ENCODE assay signal across 9 cellular contexts in the genomic region with DNA sequence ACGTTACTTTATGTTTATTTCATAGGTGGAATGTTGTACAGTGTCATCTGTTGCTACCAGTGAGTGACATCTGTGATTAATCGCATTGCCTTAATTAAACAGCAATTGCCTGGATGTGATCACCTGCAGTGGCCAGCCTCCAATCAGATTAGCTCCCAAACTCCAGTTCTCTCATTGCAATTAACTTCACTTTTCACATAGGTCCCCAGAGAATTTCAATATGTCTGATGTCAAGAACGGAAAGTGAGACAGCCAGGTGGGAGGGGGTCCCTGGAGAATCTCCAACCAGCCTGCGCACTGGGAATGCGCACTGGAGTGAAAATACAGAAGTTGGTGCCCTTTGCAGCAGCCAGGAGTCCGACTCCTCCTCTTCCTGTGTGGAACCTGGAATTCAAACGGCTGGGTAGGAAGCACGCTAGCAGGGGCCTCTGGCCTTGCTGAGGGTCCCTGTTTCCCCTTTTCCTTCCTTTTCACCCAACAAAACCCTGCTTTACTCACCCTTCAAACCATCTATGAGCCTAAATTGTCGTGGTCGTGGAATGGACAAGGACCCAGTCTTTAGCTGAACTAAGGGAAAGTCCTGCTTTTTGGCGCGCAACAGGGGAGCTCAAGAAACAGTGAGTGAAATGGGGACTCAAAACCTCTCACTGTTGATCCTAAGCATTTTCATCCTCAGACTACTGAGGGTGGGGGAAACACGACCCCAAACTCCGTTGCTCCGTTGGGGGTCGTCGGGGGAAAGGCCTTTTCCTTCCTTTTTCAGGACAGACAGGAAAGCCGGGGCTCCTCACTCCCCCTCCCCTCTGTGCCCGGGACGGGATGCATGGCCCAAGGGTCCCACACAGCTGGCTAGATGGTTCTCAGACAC.
DNase-seq lines count a peak whose midpoint lies in the region; ATAC-seq and TF ChIP-seq lines count a peak whose summit lies in the region.
"Had no signal": no experiment of that assay in that cellular context is flagged by ENCODE, and none has a peak within 500 bp of the region (broad histone marks: within the 10 kb centered on the region; RNA-seq: fewer than 3 reads in every experiment).

No MANE protein-coding gene starts in this region.

- in situ Hi-C loops in IMR-90 (cut with MboI; ENCODE audit: low sequenced_read_pairs): no loop called here

- H4K8ac ChIP-seq in IMR-90 (ENCODE audit: low read depth in 2 of 2, low read length in 2 of 2): peak overlapping the region; percentile 73 to 95; a peak in 3 of 4 replicates
- peak overlapping the region; percentile 73 for H4K8ac ChIP-seq in trophoblast cell (ENCODE audit: low read depth, low read length)

- H2BK120ac ChIP-seq in IMR-90 (ENCODE audit: low read depth, low read length) (peak overlapping the region; percentile 56), trophoblast cell (ENCODE audit: insufficient read depth, low read length, poor library complexity) (peak overlapping the region; percentile 25)

- no CpG with 5 or more reads among the region's 20 CpGs for WGBS in IMR-90 (ENCODE audit: extremely low coverage in 2 of 2, insufficient read length in 1 of 2), 2 experiments
- no CpG with 5 or more reads among the region's 20 CpGs for WGBS in trophoblast cell (ENCODE audit: extremely low coverage, insufficient coverage, insufficient read length)

- H2AK5ac ChIP-seq in IMR-90 (ENCODE audit: low read depth, low read length) (no peak overlapping the region), trophoblast cell (ENCODE audit: low read length) (no peak overlapping the region)

- H3K4ac ChIP-seq in IMR-90 (ENCODE audit: low read depth, low read length): peak overlapping the region; percentile 77
- H3K4ac ChIP-seq in trophoblast cell (ENCODE audit: low read depth, low read length): peak overlapping the region; percentile 3

- dilution Hi-C loops in IMR-90 (cut with HindIII; ENCODE audit: low sequenced_read_pairs, unreplicated experiment): no loop called here

- peak overlapping the region; percentile 67; the same call in 1 of the 2 replicates for H4K5ac ChIP-seq in IMR-90 (ENCODE audit: low read depth, low read length)

- H2AFZ ChIP-seq in IMR-90 (replicated peaks; ENCODE audit: low read length, poor library complexity): peak overlapping the region; percentile 91
- peak overlapping the region; percentile 94 for H2AFZ ChIP-seq in trophoblast cell (ENCODE audit: insufficient read depth, low read length, poor library complexity)

- no peak for TF ChIP-seq POLR2A in IMR-90 (IDR thresholded peaks at IDR 0.05; ENCODE audit: low read depth, low read length)

- no peaks in the 10 kb centered on the region for H3K79me2 ChIP-seq in trophoblast cell (ENCODE audit: control insufficient read depth, insufficient read depth, low read length, poor library complexity)

- peak overlapping the region; percentile 93 for H3K4me2 ChIP-seq in IMR-90 (ENCODE audit: low read depth, low read length)
- H3K4me2 ChIP-seq in trophoblast cell (ENCODE audit: low read length): peak overlapping the region; percentile 86
- H3K4me2 ChIP-seq: KMS-11 had no signal

- H4K91ac ChIP-seq in IMR-90 (ENCODE audit: insufficient read depth, low read depth, low read length) (no peak overlapping the region; the same call in 1 of the 2 replicates), trophoblast cell (ENCODE audit: low read depth, low read length) (peak overlapping the region; percentile 28)

- no TSS peak for BruUV-seq in IMR-90 (replicated peaks; lab: Mats Ljungman, UMichigan)

- H3K36me3 ChIP-seq in IMR-90 (ENCODE audit: control insufficient read depth, insufficient read depth, low read length) (no peaks in the 10 kb centered on the region), trophoblast cell (ENCODE audit: control insufficient read depth in 1 of 2, insufficient read depth in 2 of 2, low read length in 2 of 2) (no peaks in the 10 kb centered on the region)

- H3K4me1 ChIP-seq in IMR-90 (ENCODE audit: control insufficient read depth, insufficient read depth, low read length): no peaks in the 10 kb centered on the region
- H3K4me1 ChIP-seq in trophoblast cell (ENCODE audit: control insufficient read depth in 1 of 2, insufficient read depth in 2 of 2, low read length in 2 of 2): no peaks in the 10 kb centered on the region

- H3K9ac ChIP-seq in IMR-90 (ENCODE audit: low read depth, low read length): peak overlapping the region; percentile 88
- H3K9ac ChIP-seq in trophoblast cell (ENCODE audit: low read length): peak overlapping the region; percentile 83
- H3K9ac ChIP-seq: KMS-11 had no signal

- H2BK20ac ChIP-seq in IMR-90 (ENCODE audit: low read depth, low read length): no peak overlapping the region

- no peak overlapping the region for H2BK12ac ChIP-seq in trophoblast cell (ENCODE audit: low read length)

- H3K4me3 ChIP-seq in GM12875 (ENCODE audit: low read depth, low read length): peak overlapping the region; percentile 34
- H3K4me3 ChIP-seq in IMR-90 (ENCODE audit: insufficient read depth, low read depth, low read length): peak overlapping the region; percentile 63
- H3K4me3 ChIP-seq in trophoblast cell (ENCODE audit: low read depth, low read length): peak overlapping the region; percentile 71

- H3K18ac ChIP-seq in IMR-90 (ENCODE audit: low read depth, low read length) (no peak overlapping the region), trophoblast cell (ENCODE audit: low read length) (peak overlapping the region; percentile 69)

- 0 out of 2 replicates have a peak overlapping the region, but pooled peaks have one; percentile 60 for H3K23ac ChIP-seq in IMR-90 (ENCODE audit: low read depth, low read length)
- H3K23ac ChIP-seq in trophoblast cell (ENCODE audit: low read length): no peak overlapping the region

- H3K27ac ChIP-seq in IMR-90 (ENCODE audit: insufficient read depth, low read length): peak overlapping the region; percentile 67; the same call in 1 of the 2 replicates
- H3K27ac ChIP-seq in trophoblast cell (ENCODE audit: low read depth, low read length): peak overlapping the region; percentile 51
- H3K27ac ChIP-seq: KMS-11 had no signal

- CTCF ChIA-PET in IMR-90 (lab: Yijun Ruan, JAX): interaction anchor here (0.7 kb wide), 1 partner anchor 242 kb away, joined by 3 read pairs; no protein-coding TSS in a partner anchor

- H3K79me1 ChIP-seq in IMR-90 (ENCODE audit: low read depth in 1 of 2, low read length in 2 of 2) (no peaks in the 10 kb centered on the region), trophoblast cell (ENCODE audit: low read length) (peaks cover 6% of the 10 kb centered on the region)

- peak; percentile 91 for ATAC-seq in IMR-90 (ENCODE audit: low read depth)

- no peak overlapping the region for H2BK15ac ChIP-seq in IMR-90 (ENCODE audit: low read depth, low read length)

- H3K56ac ChIP-seq in IMR-90 (ENCODE audit: extremely low read depth, insufficient read depth, low read length): peak overlapping the region; percentile 35; the same call in 1 of the 2 replicates

- H3K9me3 ChIP-seq in IMR-90 (ENCODE audit: control insufficient read depth, insufficient read depth, low read length): no peaks in the 10 kb centered on the region
- H3K9me3 ChIP-seq in trophoblast cell (ENCODE audit: insufficient read depth, low read depth, low read length): no peaks in the 10 kb centered on the region

- H2BK5ac ChIP-seq in IMR-90 (ENCODE audit: low read depth, low read length, poor library complexity, severe bottlenecking): peak overlapping the region; percentile 41
- H2BK5ac ChIP-seq in trophoblast cell (ENCODE audit: low read depth, low read length, poor library complexity): no peak overlapping the region

- TF ChIP-seq RAD21 in IMR-90 (IDR thresholded peaks at IDR 0.05; ENCODE audit: low read length): no peak

- H3K27me3 ChIP-seq in IMR-90 (ENCODE audit: control insufficient read depth, insufficient read depth, low read length) (no peaks in the 10 kb centered on the region), trophoblast cell (ENCODE audit: insufficient read depth, low read length) (no peaks in the 10 kb centered on the region)

- H4K20me1 ChIP-seq in IMR-90 (ENCODE audit: insufficient read depth, low read length): no peaks in the 10 kb centered on the region

- TF ChIP-seq CTCF in GM12875 (IDR thresholded peaks at IDR 0.05; ENCODE audit: borderline replicate concordance, insufficient read depth, low read depth, low read length) (no peak), IMR-90 (conservative IDR thresholded peaks at IDR 0.05; ENCODE audit: low read depth, low read length) (no peak)

- intact Hi-C loops in IMR-90 (cut with micrococcal nuclease): no loop called here

- DNase-seq in IMR-90 (peak; percentile 16), SKM-1 (lab: John Stamatoyannopoulos, UW; ENCODE audit: unreplicated experiment) (peak; percentile 34), glomerular visceral epithelial cell (ENCODE audit: extremely low spot score) (peak; percentile 70), trophoblast cell (no peak), GM19240 (ENCODE audit: insufficient read length, low spot score) (no peak), occipital lobe (lab: John Stamatoyannopoulos, UW) (no peak)
- no peak for DNase-seq in activated CD4-positive, alpha-beta T cell treated with anti-CD3 and anti-CD28 coated beads for 48 hours

- H3K9me1 ChIP-seq in IMR-90 (ENCODE audit: insufficient read depth, low read length): no peaks in the 10 kb centered on the region

- no peak overlapping the region for H4K12ac ChIP-seq in trophoblast cell (ENCODE audit: low read depth, low read length)

- POLR2A ChIA-PET in IMR-90 (lab: Charles Lee; ENCODE audit: unreplicated experiment): no interaction called here

- H3K14ac ChIP-seq in IMR-90 (replicated peaks; ENCODE audit: low read depth, low read length): peak overlapping the region; percentile 60
- peak overlapping the region; percentile 60 for H3K14ac ChIP-seq in trophoblast cell (ENCODE audit: low read length)

- H2AK9ac ChIP-seq in IMR-90 (replicated peaks; ENCODE audit: low read depth, low read length, poor library complexity): peak overlapping the region; percentile 21

TF ChIP-seq in IMR-90, 13 proteins besides CTCF, POLR2A, EP300 and RAD21:
- TF ChIP-seq NFE2L2 (IDR thresholded peaks at IDR 0.05; ENCODE audit: low read depth, low read length) (no peak), SMC3 (IDR thresholded peaks at IDR 0.05; ENCODE audit: low read depth, low read length) (no peak), FOS (IDR thresholded peaks at IDR 0.05; ENCODE audit: low read depth, low read length) (no peak), RFX5 (IDR thresholded peaks at IDR 0.05; ENCODE audit: low read depth, low read length) (no peak), CEBPB (IDR thresholded peaks at IDR 0.05; ENCODE audit: low read depth, low read length) (no peak), MAZ (IDR thresholded peaks at IDR 0.05; ENCODE audit: borderline replicate concordance, low read depth, low read length) (no peak), MXI1 (IDR thresholded peaks at IDR 0.05; ENCODE audit: borderline replicate concordance, low read depth, low read length) (no peak), RCOR1 (IDR thresholded peaks at IDR 0.05; ENCODE audit: insufficient replicate concordance, low read length) (no peak)

Comparison
In these comparisons a context has a peak if more than half of its experiments do, and no peak if none do; other contexts are left out.
1. DNase-seq: peak in IMR-90 (single experiment), SKM-1 (single experiment) and glomerular visceral epithelial cell (single experiment); none in trophoblast cell (0 of 2), GM19240 (single experiment), occipital lobe (single experiment) and activated CD4-positive, alpha-beta T cell treated with anti-CD3 and anti-CD28 coated beads for 48 hours (single experiment).
2. Peak in every context shown above with its lines, with median percentiles within 50 percentile points of each other: H3K4me3 ChIP-seq.